27 cellular contexts compared by ENCODE assay signal in the genomic region with DNA sequence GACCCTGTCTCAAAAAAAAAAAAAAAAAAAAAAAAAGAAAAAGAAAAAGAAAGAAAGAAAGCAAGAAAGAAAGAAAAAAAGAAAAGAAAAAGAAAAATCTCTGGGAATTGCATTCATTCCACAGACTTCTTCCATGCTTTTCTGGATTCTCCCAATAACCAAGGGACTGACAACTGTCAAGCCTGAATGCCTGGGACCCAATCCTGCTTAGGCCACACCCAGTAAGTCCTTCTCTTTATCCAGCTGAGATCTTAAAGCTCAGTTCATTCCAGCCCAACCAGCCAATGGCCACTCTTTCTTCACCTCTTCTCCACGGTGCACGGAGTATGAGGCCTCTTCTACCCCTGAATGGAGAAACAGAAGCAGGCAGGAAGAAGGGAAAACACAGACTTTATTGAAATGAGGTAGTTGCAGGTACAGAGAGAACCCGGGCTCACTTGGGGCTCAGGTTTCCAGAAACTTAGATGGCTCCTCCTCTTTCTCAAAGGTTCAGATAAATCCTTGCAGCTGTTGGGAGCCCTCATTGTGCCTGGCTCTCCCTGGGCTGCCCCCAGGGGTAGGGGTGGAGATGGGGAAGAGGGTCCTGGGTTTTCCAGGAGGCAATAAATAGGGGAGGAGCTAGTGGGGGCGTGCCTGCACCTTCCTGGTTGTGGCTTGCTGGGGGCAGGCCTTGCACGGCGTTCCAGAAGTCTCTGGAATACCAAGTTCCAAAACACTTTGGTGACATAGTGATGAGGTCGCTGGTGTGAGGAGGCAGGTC. TPM values are rescaled to one million over a fixed set of nuclear protein-coding genes. Genes with fewer than 3 reads are reported as not detected.
DNase-seq lines count a peak whose midpoint lies in the region; ATAC-seq and TF ChIP-seq lines count a peak whose summit lies in the region.
"Had no signal": no experiment of that assay in that cellular context is flagged by ENCODE, and none has a peak within 500 bp of the region (broad histone marks: within the 10 kb centered on the region; RNA-seq: fewer than 3 reads in every experiment).

No MANE protein-coding gene starts in this region.

- TF ChIP-seq POLR2A in IMR-90 (IDR thresholded peaks at IDR 0.05; ENCODE audit: low read depth, low read length) = no peak

- 80% methylated on average over 3 of the region's 7 CpGs; no CpG with 5 or more reads in 1 of the 2 experiments for WGBS in IMR-90 (ENCODE audit: extremely low coverage in 2 of 2, insufficient read length in 1 of 2), 2 experiments
- 46 to 57% methylated on average over 1 to 7 of the region's 7 CpGs for WGBS in endodermal cell (ENCODE audit: insufficient coverage in 1 of 2, insufficient read length in 1 of 2), 2 experiments

- H3K9me3 Mint-ChIP-seq in GM23338 = no peaks in the 10 kb centered on the region; the same call in 2 of the 3 replicates
- no peaks in the 10 kb centered on the region for H3K9me3 Mint-ChIP-seq in endodermal cell
- H3K9me3 Mint-ChIP-seq in neural crest cell = no peaks in the 10 kb centered on the region
- H3K9me3 Mint-ChIP-seq: natural killer cell treated with Interleukin-12 subunit alpha and Interleukin-12 subunit beta and Interleukin-15 and Interleukin-18, amount 100 ng/mL, for 72 hours had no signal

- H3K36me3 ChIP-seq in GM23338 (ENCODE audit: insufficient read depth) (no peaks in the 10 kb centered on the region), IMR-90 (ENCODE audit: control insufficient read depth, insufficient read depth, low read length) (no peaks in the 10 kb centered on the region), endodermal cell (ENCODE audit: control insufficient read depth, insufficient read depth, low read length) (no peaks in the 10 kb centered on the region)
- H3K36me3 ChIP-seq: sigmoid colon, tibial nerve had no signal

- peak overlapping the region; percentile 45 for H2AK9ac ChIP-seq in IMR-90 (replicated peaks; ENCODE audit: low read depth, low read length, poor library complexity)

- H3K18ac ChIP-seq in IMR-90 (ENCODE audit: low read depth, low read length) = no peak overlapping the region

- H3K4me2 ChIP-seq in GM23338 (peak overlapping the region; percentile 66), IMR-90 (ENCODE audit: low read depth, low read length) (no peak overlapping the region)

- H3K27me3 Mint-ChIP-seq in GM23338 (ENCODE audit: insufficient read depth, low read depth, poor library complexity) (peaks cover 100% of the 10 kb centered on the region), endodermal cell (ENCODE audit: insufficient read depth) (peaks cover 100% of the 10 kb centered on the region), neural crest cell (ENCODE audit: low read depth) (peaks cover 96% of the 10 kb centered on the region)

- no peaks in the 10 kb centered on the region for H3K79me1 ChIP-seq in IMR-90 (ENCODE audit: low read depth in 1 of 2, low read length in 2 of 2)

- H3K14ac ChIP-seq in IMR-90 (replicated peaks; ENCODE audit: low read depth, low read length) = no peak overlapping the region

- peaks cover 65% of the 10 kb centered on the region for H3K4me1 ChIP-seq in GM23338 (ENCODE audit: insufficient read depth)
- peaks cover 3% of the 10 kb centered on the region; the same call in 1 of the 2 replicates for H3K4me1 ChIP-seq in IMR-90 (ENCODE audit: control insufficient read depth, insufficient read depth, low read length)
- no peaks in the 10 kb centered on the region for H3K4me1 ChIP-seq in endodermal cell (ENCODE audit: control insufficient read depth, insufficient read depth, low read length)
- H3K4me1 ChIP-seq: parathyroid adenoma had no signal

- in situ Hi-C loops in IMR-90 (cut with MboI; ENCODE audit: low sequenced_read_pairs) = no loop called here

- no peak overlapping the region for H2BK120ac ChIP-seq in IMR-90 (ENCODE audit: low read depth, low read length)

- no peak overlapping the region for H2AFZ ChIP-seq in GM23338
- peak overlapping the region; percentile 18 for H2AFZ ChIP-seq in IMR-90 (replicated peaks; ENCODE audit: low read length, poor library complexity)
- H2AFZ ChIP-seq: parathyroid adenoma had no signal

- no peak overlapping the region for H4K91ac ChIP-seq in IMR-90 (ENCODE audit: insufficient read depth, low read depth, low read length)

- H3K27me3 ChIP-seq in GM23338 (ENCODE audit: insufficient read depth) = peaks cover 100% of the 10 kb centered on the region
- peaks cover 17% of the 10 kb centered on the region for H3K27me3 ChIP-seq in IMR-90 (ENCODE audit: control insufficient read depth, insufficient read depth, low read length)
- peaks cover 95% of the 10 kb centered on the region for H3K27me3 ChIP-seq in endodermal cell (ENCODE audit: control insufficient read depth, insufficient read depth, low read length, poor library complexity, severe bottlenecking)
- H3K27me3 ChIP-seq: sigmoid colon had no signal

- H3K36me3 Mint-ChIP-seq in GM23338 (ENCODE audit: low read depth) (no peaks in the 10 kb centered on the region), endodermal cell (ENCODE audit: low read depth) (no peaks in the 10 kb centered on the region), neural crest cell (ENCODE audit: low read depth) (no peaks in the 10 kb centered on the region)

- no peaks in the 10 kb centered on the region for H3K9me3 ChIP-seq in IMR-90 (ENCODE audit: control insufficient read depth, insufficient read depth, low read length)
- H3K9me3 ChIP-seq in endodermal cell (ENCODE audit: control insufficient read depth, low read length) = no peaks in the 10 kb centered on the region
- H3K9me3 ChIP-seq: sigmoid colon, tibial nerve had no signal

- TF ChIP-seq RAD21 in IMR-90 (IDR thresholded peaks at IDR 0.05; ENCODE audit: low read length) = no peak

- H3K9me2 ChIP-seq in GM23338 (ENCODE audit: insufficient read depth) = no peaks in the 10 kb centered on the region

- peaks cover 61% of the 10 kb centered on the region for H3K4me1 Mint-ChIP-seq in GM23338
- H3K4me1 Mint-ChIP-seq in endodermal cell = peaks cover 18% of the 10 kb centered on the region
- peaks cover 50% of the 10 kb centered on the region for H3K4me1 Mint-ChIP-seq in neural crest cell
- H3K4me1 Mint-ChIP-seq: CD14-positive monocyte had no signal

- H3K4me3 Mint-ChIP-seq in GM23338 = peak overlapping the region; percentile 40; the same call in 2 of the 3 replicates
- H3K4me3 Mint-ChIP-seq in endodermal cell = no peak overlapping the region
- peak overlapping the region; percentile 51 for H3K4me3 Mint-ChIP-seq in neural crest cell

- POLR2A ChIA-PET in IMR-90 (lab: Charles Lee; ENCODE audit: unreplicated experiment) = no interaction called here

- H3F3A ChIP-seq in GM23338 (replicated peaks; ENCODE audit: low read depth) = peaks cover 35% of the 10 kb centered on the region

- H2AK5ac ChIP-seq in IMR-90 (ENCODE audit: low read depth, low read length) = no peak overlapping the region

- peaks cover 9% of the 10 kb centered on the region; the same call in 1 of the 2 replicates for H4K20me1 ChIP-seq in GM23338 (replicated peaks; ENCODE audit: insufficient read depth)
- no peaks in the 10 kb centered on the region for H4K20me1 ChIP-seq in IMR-90 (ENCODE audit: insufficient read depth, low read length)

- H4K8ac ChIP-seq in IMR-90 (ENCODE audit: low read depth in 2 of 2, low read length in 2 of 2) = no peak overlapping the region

- H3K23ac ChIP-seq in IMR-90 (ENCODE audit: low read depth, low read length) = no peak overlapping the region

- H3K4me3 ChIP-seq in GM23338 = no peak overlapping the region; the same call in 1 of the 2 replicates
- no peak overlapping the region for H3K4me3 ChIP-seq in IMR-90 (ENCODE audit: insufficient read depth, low read depth, low read length)
- no peak overlapping the region for H3K4me3 ChIP-seq in endodermal cell (ENCODE audit: low read length)
- H3K4me3 ChIP-seq: tibial nerve had no signal

- H3K56ac ChIP-seq in IMR-90 (ENCODE audit: extremely low read depth, insufficient read depth, low read length) = no peak overlapping the region

- no peak overlapping the region for H3K27ac Mint-ChIP-seq in GM23338
- no peak overlapping the region for H3K27ac Mint-ChIP-seq in endodermal cell
- H3K27ac Mint-ChIP-seq in neural crest cell (ENCODE audit: unreplicated experiment) = no peak overlapping the region
- H3K27ac Mint-ChIP-seq: CD14-positive monocyte; natural killer cell treated with Interleukin-12 subunit alpha and Interleukin-12 subunit beta and Interleukin-15 and Interleukin-18, amount 100 ng/mL, for 72 hours had no signal

- H3K4ac ChIP-seq in IMR-90 (ENCODE audit: low read depth, low read length) = no peak overlapping the region

- intact Hi-C loops in IMR-90 (cut with micrococcal nuclease) (no loop called here), sciatic nerve (cut with DNase I) (no loop called here)

- H3K9me1 ChIP-seq in IMR-90 (ENCODE audit: insufficient read depth, low read length) = no peaks in the 10 kb centered on the region

- dilution Hi-C loops in IMR-90 (cut with HindIII; ENCODE audit: low sequenced_read_pairs, unreplicated experiment) = no loop called here

- CTCF ChIA-PET in IMR-90 (lab: Yijun Ruan, JAX) = interaction anchor here (0.6 kb wide), 1 partner anchor 170 kb away, joined by 4 read pairs; no protein-coding TSS in a partner anchor

- no peak overlapping the region for H4K5ac ChIP-seq in IMR-90 (ENCODE audit: low read depth, low read length)

- H2BK5ac ChIP-seq in IMR-90 (ENCODE audit: low read depth, low read length, poor library complexity, severe bottlenecking) = no peak overlapping the region

- ATAC-seq in GM23338 (0 out of 3 replicates have a peak, but pooled peaks have one; percentile 2), IMR-90 (ENCODE audit: low read depth) (no peak), GM18873 (IDR thresholded peaks at IDR 0.05; ENCODE audit: low FRiP score, unreplicated experiment) (no peak), sciatic nerve (no peak)
- ATAC-seq: left colon; natural killer cell treated with Interleukin-12 subunit alpha and Interleukin-12 subunit beta and Interleukin-15 and Interleukin-18, amount 100 ng/mL, for 72 hours had no signal

- DNase-seq in GM23338 (ENCODE audit: low spot score) (peak; percentile 81), IMR-90 (no peak), endodermal cell (peak; percentile 74), neural crest cell (ENCODE audit: low read depth, low spot score) (no peak), sciatic nerve (ENCODE audit: low spot score) (no peak), amniotic stem cell (lab: John Stamatoyannopoulos, UW) (no peak)
- DNase-seq: activated CD4-positive, alpha-beta T cell treated with anti-CD3 and anti-CD28 coated beads, Interleukin-2, amount 50 U/mL, for 48 hours; activated CD8-positive, alpha-beta memory T cell treated with anti-CD3 and anti-CD28 coated beads, Interleukin-2, amount 50 U/mL, for 4 hours; head of caudate nucleus; left colon; mesendoderm; NCI-H1048; NCI-H1694 treated with DMSO at 0.1 percent for 48 hours; NCI-H446; OCI-M1; Right ventricle myocardium superior; sigmoid colon; stimulated activated CD8-positive, alpha-beta memory T cell treated with anti-CD3 and anti-CD28 coated beads, Interleukin-4, amount 100 ng/mL, for 48 hours; T1000 had no signal

- no peak overlapping the region for H2BK15ac ChIP-seq in IMR-90 (ENCODE audit: low read depth, low read length)

- H3K9ac ChIP-seq in IMR-90 (ENCODE audit: low read depth, low read length) (no peak overlapping the region), endodermal cell (ENCODE audit: extremely low read depth, low read length, poor library complexity, severe bottlenecking) (no peak overlapping the region)
- H3K9ac ChIP-seq: parathyroid adenoma had no signal

- H2BK20ac ChIP-seq in IMR-90 (ENCODE audit: low read depth, low read length) = no peak overlapping the region

- no peak for TF ChIP-seq CTCF in GM23338 (conservative IDR thresholded peaks at IDR 0.05; ENCODE audit: low read depth in 2 of 2)
- no peak for TF ChIP-seq CTCF in IMR-90 (conservative IDR thresholded peaks at IDR 0.05; ENCODE audit: low read depth, low read length)
- no peak for TF ChIP-seq CTCF in endodermal cell (conservative IDR thresholded peaks at IDR 0.05)
- no peak for TF ChIP-seq CTCF in neural crest cell (conservative IDR thresholded peaks at IDR 0.05)

- H3K27ac ChIP-seq in GM23338 (ENCODE audit: low read depth) (no peak overlapping the region), IMR-90 (ENCODE audit: insufficient read depth, low read length) (no peak overlapping the region), endodermal cell (ENCODE audit: low read depth, low read length) (no peak overlapping the region)
- H3K27ac ChIP-seq: parathyroid adenoma, tibial nerve had no signal

- no TSS peak for BruUV-seq in IMR-90 (replicated peaks; lab: Mats Ljungman, UMichigan)

- H3K79me2 ChIP-seq in GM23338 (replicated peaks; ENCODE audit: insufficient read depth) = no peaks in the 10 kb centered on the region
- H3K79me2 ChIP-seq: parathyroid adenoma had no signal

RNA-seq across cellular contexts. Expression of a gene that starts 2.5 kb away (rescaled TPM):
- total RNA-seq in GM23338 (2014; rRNA removed; shearing (Covaris generic)) = not detected in 2 replicates
- polyA plus RNA-seq in GM23338 (2016; fragmentation: Nextera tagmentation; extraction: Ambion mirVana) = not detected in 2 replicates
- not detected in 2 replicates for total RNA-seq in IMR-90 (2012; rRNA removed)
- polyA plus RNA-seq in IMR-90 (2012; rRNA removed) = not detected in 2 replicates
- not detected in 2 replicates for polyA plus RNA-seq in IMR-90 (2012; cell fraction: cytosol; rRNA removed)
- polyA plus RNA-seq in IMR-90 (2012; cell fraction: nucleus; rRNA removed; ENCODE audit: low replicate concordance) = 0.05 TPM in 1 of 2 replicates, not detected in the other
- not detected for total RNA-seq in endodermal cell
- 27.1 TPM for polyA plus RNA-seq in endodermal cell (2013, experiment 1 of 2)
- 28.3 TPM for polyA plus RNA-seq in endodermal cell (2013, experiment 2 of 2)
- 2.7 and 3.6 TPM in 2 replicates for total RNA-seq in neural crest cell
- total RNA-seq in sciatic nerve = not detected
- total RNA-seq: chondrocyte; epithelial cell of proximal tubule; fibroblast of villous mesenchyme; left colon; natural killer cell treated with Interleukin-12 subunit alpha and Interleukin-12 subunit beta and Interleukin-15 and Interleukin-18, amount 100 ng/mL, for 72 hours; Right ventricle myocardium superior; tibial nerve had no signal
- polyA plus RNA-seq: CD14-positive monocyte had no signal

RNA-seq across cellular contexts. Expression of a gene that starts 16.6 kb away (rescaled TPM):
- total RNA-seq in GM23338 (2014; rRNA removed; shearing (Covaris generic)) = not detected in 2 replicates
- polyA plus RNA-seq in GM23338 (2016; fragmentation: Nextera tagmentation; extraction: Ambion mirVana) = 0.37 TPM in 1 of 2 replicates, not detected in the other
- total RNA-seq in IMR-90 (2012; rRNA removed) = 2.7 and 3.1 TPM in 2 replicates
- 29.9 and 33.8 TPM in 2 replicates for polyA plus RNA-seq in IMR-90 (2012; rRNA removed)
- 31.5 and 50.7 TPM in 2 replicates for polyA plus RNA-seq in IMR-90 (2012; cell fraction: cytosol; rRNA removed)
- polyA plus RNA-seq in IMR-90 (2012; cell fraction: nucleus; rRNA removed; ENCODE audit: low replicate concordance) = 69.3 and 123 TPM in 2 replicates
- under 1 TPM in 1 of 2 donors, not detected in 1; 0.22 TPM for total RNA-seq in endodermal cell
- polyA plus RNA-seq in endodermal cell (2013, experiment 1 of 2) = 121 TPM
- 124 TPM for polyA plus RNA-seq in endodermal cell (2013, experiment 2 of 2)
- total RNA-seq in neural crest cell = 60.0 and 60.9 TPM in 2 replicates
- total RNA-seq in sciatic nerve = 23.1 TPM

RNA-seq across cellular contexts. Expression of a gene that starts 49.8 kb away (rescaled TPM):
- not detected in 2 replicates for total RNA-seq in GM23338 (2014; rRNA removed; shearing (Covaris generic))
- polyA plus RNA-seq in GM23338 (2016; fragmentation: Nextera tagmentation; extraction: Ambion mirVana) = not detected in 2 replicates
- 1.9 and 2.0 TPM in 2 replicates for total RNA-seq in IMR-90 (2012; rRNA removed)
- 7.8 and 8.5 TPM in 2 replicates for polyA plus RNA-seq in IMR-90 (2012; rRNA removed)
- 2.2 and 4.1 TPM in 2 replicates for polyA plus RNA-seq in IMR-90 (2012; cell fraction: cytosol; rRNA removed)
- polyA plus RNA-seq in IMR-90 (2012; cell fraction: nucleus; rRNA removed; ENCODE audit: low replicate concordance) = 17.8 and 38.5 TPM in 2 replicates
- not detected for total RNA-seq in endodermal cell
- polyA plus RNA-seq in endodermal cell (2013, experiment 1 of 2) = 3.5 TPM
- polyA plus RNA-seq in endodermal cell (2013, experiment 2 of 2) = 3.4 TPM
- 4.4 and 5.0 TPM in 2 replicates for total RNA-seq in neural crest cell
- 8.8 TPM for total RNA-seq in sciatic nerve
- total RNA-seq: chondrocyte had no signal
- polyA plus RNA-seq: CD14-positive monocyte had no signal

Comparison
In these comparisons a context has a peak if more than half of its experiments do, and no peak if none do; other contexts are left out.
1. DNase-seq: peak in GM23338 (single experiment) and endodermal cell (single experiment); none in IMR-90 (single experiment), neural crest cell (single experiment), sciatic nerve (single experiment) and amniotic stem cell (single experiment).